Comparison of ENCODE assay signal across 1 cellular context in genomic region chr11:67001332-67001731, GRCh38.
TF ChIP-seq lines count a peak whose summit lies in the region.

No MANE protein-coding gene starts in this region.

TF ChIP-seq in HepG2, 621 proteins besides CTCF, POLR2A, EP300 and RAD21:
- TF ChIP-seq KLF15 (CRISPR knock-in tag; IDR thresholded peaks at IDR 0.05; ENCODE audit: borderline replicate concordance) = no peak
- TF ChIP-seq SRSF1 (optimal IDR thresholded peaks at IDR 0.05; ENCODE audit: low read depth, low read length) = no peak
- TF ChIP-seq NR2C2 (CRISPR knock-in tag; IDR thresholded peaks at IDR 0.05; ENCODE audit: borderline replicate concordance) = no peak
- TF ChIP-seq ZNF629 (CRISPR knock-in tag; conservative IDR thresholded peaks at IDR 0.05) = peak; percentile 76
TF ChIP-seq in HepG2: peak in this region for 1.
